1 cellular context compared by ENCODE assay signal in the genomic region with DNA sequence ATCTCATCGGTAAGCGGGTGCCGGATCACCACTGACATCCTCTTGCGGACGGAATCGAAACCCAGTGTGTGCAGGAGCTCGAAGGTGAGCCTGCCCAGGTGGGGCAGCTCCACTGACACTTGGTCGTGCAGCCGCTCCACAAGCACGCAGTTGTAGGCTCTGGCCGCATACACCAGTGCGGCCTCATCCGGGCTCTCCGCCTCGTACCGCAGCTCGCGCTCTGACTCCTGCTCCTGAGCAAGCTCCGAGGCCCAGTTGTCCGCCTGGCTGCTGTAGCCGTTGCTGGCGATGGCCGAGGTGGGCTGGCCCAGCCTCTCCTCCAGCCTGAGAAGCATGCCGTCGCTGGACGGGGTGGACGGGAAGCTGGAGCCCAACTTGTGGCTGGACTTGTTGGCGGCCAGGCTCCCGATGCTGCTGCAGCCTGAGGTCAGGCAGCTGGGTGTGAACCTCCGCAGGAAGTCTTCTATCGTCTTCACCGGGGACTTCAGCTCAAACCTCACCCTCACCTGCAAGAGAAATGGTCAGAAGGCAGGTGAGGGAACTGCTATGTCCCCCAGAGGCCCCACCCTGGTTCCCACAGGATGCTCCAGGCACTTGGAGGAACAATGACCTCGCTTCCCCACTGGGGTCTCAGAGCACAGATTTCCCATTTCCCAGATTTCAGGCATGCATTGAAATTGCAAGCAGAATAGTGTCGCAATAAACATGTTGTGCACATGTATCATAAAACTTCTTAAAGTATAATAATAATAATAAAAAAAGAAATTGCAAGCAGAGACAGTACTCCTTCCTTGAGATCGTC.
A peak's percentile ranks its signal among the peaks of the same experiment; 100 is the strongest.
TF ChIP-seq lines count a peak whose summit lies in the region.

No MANE protein-coding gene starts in this region.

TF ChIP-seq in HepG2, 621 proteins besides CTCF, POLR2A, EP300 and RAD21:
- TF ChIP-seq, protein P1, sequence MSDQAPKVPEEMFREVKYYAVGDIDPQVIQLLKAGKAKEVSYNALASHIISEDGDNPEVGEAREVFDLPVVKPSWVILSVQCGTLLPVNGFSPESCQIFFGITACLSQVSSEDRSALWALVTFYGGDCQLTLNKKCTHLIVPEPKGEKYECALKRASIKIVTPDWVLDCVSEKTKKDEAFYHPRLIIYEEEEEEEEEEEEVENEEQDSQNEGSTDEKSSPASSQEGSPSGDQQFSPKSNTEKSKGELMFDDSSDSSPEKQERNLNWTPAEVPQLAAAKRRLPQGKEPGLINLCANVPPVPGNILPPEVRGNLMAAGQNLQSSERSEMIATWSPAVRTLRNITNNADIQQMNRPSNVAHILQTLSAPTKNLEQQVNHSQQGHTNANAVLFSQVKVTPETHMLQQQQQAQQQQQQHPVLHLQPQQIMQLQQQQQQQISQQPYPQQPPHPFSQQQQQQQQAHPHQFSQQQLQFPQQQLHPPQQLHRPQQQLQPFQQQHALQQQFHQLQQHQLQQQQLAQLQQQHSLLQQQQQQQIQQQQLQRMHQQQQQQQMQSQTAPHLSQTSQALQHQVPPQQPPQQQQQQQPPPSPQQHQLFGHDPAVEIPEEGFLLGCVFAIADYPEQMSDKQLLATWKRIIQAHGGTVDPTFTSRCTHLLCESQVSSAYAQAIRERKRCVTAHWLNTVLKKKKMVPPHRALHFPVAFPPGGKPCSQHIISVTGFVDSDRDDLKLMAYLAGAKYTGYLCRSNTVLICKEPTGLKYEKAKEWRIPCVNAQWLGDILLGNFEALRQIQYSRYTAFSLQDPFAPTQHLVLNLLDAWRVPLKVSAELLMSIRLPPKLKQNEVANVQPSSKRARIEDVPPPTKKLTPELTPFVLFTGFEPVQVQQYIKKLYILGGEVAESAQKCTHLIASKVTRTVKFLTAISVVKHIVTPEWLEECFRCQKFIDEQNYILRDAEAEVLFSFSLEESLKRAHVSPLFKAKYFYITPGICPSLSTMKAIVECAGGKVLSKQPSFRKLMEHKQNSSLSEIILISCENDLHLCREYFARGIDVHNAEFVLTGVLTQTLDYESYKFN (CRISPR knock-in tag; conservative IDR thresholded peaks at IDR 0.05): no peak
- peak; percentile 53 for TF ChIP-seq CEBPB (IDR thresholded peaks at IDR 0.05; ENCODE audit: borderline replicate concordance, low read depth, low read length)
